14 cellular contexts compared by ENCODE assay signal in the genomic region with DNA sequence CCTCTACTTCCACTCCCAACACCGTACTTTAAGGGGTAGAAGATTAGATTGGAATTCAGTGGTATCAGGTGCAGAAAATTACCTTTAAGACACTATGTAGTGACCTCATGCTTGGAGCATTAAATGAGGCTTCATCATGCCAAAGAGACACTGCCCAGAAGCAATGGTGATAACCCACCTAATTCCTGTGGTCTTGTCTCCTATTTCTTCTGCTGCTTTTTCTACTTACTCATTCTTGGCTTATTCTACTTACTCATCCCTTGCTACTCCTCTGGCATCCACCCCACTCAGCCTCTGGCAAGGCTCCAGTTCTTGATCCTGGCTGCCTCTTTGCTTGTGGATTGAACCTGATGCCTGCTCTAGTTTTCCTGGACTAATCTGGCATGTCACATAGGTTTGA.
DNase-seq lines count a peak whose midpoint lies in the region; TF ChIP-seq lines count a peak whose summit lies in the region.
"Had no signal": no experiment of that assay in that cellular context is flagged by ENCODE, and none has a peak within 500 bp of the region (broad histone marks: within the 10 kb centered on the region; RNA-seq: fewer than 3 reads in every experiment).

No MANE protein-coding gene starts in this region.

- peaks cover 16% of the 10 kb centered on the region for H3K9me3 Mint-ChIP-seq in mesothelial cell of epicardium

- DNase-seq in GM03348 (ENCODE audit: low spot score) (peak; percentile 75), T1000 (lab: John Stamatoyannopoulos, UW) (peak; percentile 63), fibroblast of the conjunctiva (ENCODE audit: low read depth) (peak; percentile 30), retinal pigment epithelial cell (ENCODE audit: low read depth) (peak; percentile 20), mesothelial cell of epicardium (ENCODE audit: low spot score in 2 of 2, unreplicated experiment in 2 of 2) (no peak), NCI-H446 (lab: John Stamatoyannopoulos, UW) (no peak), NCI-H2081 treated with DMSO at 0.1 percent for 48 hours (lab: John Stamatoyannopoulos, UW) (no peak), HCEC 1CT (no peak)
- DNase-seq: activated CD4-positive, alpha-beta T cell treated with anti-CD3 and anti-CD28 coated beads, Interleukin-2, amount 50 U/mL, for 1 hour; DMS53; NCI-H1436 had no signal

- no peak overlapping the region for H3K27ac Mint-ChIP-seq in mesothelial cell of epicardium
- H3K27ac Mint-ChIP-seq: memory B cell had no signal

- TF ChIP-seq CTCF in retinal pigment epithelial cell (conservative IDR thresholded peaks at IDR 0.05; ENCODE audit: low read depth, low read length) (no peak), mesothelial cell of epicardium (IDR thresholded peaks at IDR 0.05; ENCODE audit: unreplicated experiment) (no peak)

- H3K4me3 ChIP-seq in retinal pigment epithelial cell (ENCODE audit: low read length), result no peak overlapping the region
- H3K4me3 ChIP-seq: HAP-1, skin epidermis had no signal

- H3K36me3 Mint-ChIP-seq in mesothelial cell of epicardium, result no peaks in the 10 kb centered on the region
- H3K36me3 Mint-ChIP-seq: memory B cell had no signal

- H3K27me3 Mint-ChIP-seq in mesothelial cell of epicardium (ENCODE audit: low read depth), result no peaks in the 10 kb centered on the region

- no peaks in the 10 kb centered on the region for H3K4me1 Mint-ChIP-seq in mesothelial cell of epicardium
- H3K4me1 Mint-ChIP-seq: memory B cell had no signal

- H3K4me3 Mint-ChIP-seq in mesothelial cell of epicardium, result no peak overlapping the region
- H3K4me3 Mint-ChIP-seq: memory B cell had no signal

Comparison
In these comparisons a context has a peak if more than half of its experiments do, and no peak if none do; other contexts are left out.
1. DNase-seq: peak in GM03348 (single experiment), T1000 (single experiment), fibroblast of the conjunctiva (single experiment) and retinal pigment epithelial cell (single experiment); none in mesothelial cell of epicardium (0 of 2), NCI-H446 (0 of 2), NCI-H2081 treated with DMSO at 0.1 percent for 48 hours (single experiment) and HCEC 1CT (single experiment).